ENCODE assay signal across 15 cellular contexts in the genomic region with DNA sequence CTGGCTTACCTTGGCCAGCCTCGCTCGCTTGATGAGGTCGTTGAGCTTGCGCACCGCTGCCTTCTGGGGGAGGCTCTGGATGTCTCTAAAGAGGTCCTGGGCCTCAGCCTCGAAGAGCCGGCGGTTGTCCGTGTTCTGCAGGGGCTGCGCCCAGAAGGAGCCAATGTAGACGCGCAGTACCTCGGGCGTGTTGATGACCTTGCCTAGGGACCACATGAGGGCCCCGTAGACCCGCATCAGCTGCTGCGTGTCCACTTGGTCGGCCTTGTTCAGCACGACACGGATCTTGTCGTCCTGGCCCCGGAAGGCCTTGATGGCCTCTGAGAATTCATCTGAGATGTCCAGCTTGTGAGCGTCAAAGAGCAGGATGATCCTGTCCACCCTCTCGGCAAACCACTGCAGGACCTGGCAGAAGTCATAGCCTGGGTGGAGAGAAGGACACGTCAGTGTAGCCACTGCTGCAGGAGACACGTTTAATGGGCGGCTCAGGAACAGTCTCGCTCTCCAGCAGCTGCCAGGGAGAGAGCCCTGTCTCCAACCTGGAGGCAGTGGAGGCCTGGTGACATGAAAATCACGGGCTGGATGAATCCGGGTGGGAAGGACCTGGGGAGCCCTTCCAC. TPM values are rescaled to one million over a fixed set of nuclear protein-coding genes. Genes with fewer than 3 reads are reported as not detected.
DNase-seq lines count a peak whose midpoint lies in the region; ATAC-seq and TF ChIP-seq lines count a peak whose summit lies in the region.
"Had no signal": no experiment of that assay in that cellular context is flagged by ENCODE, and none has a peak within 500 bp of the region (broad histone marks: within the 10 kb centered on the region; RNA-seq: fewer than 3 reads in every experiment).

No MANE protein-coding gene starts in this region.

- ATAC-seq in heart left ventricle (peak in 3 of 4 donors; percentile 42 to 46 (median 43)), HG03460 (IDR thresholded peaks at IDR 0.05; ENCODE audit: unreplicated experiment) (no peak), HG03045 (IDR thresholded peaks at IDR 0.05; ENCODE audit: unreplicated experiment) (no peak)
- ATAC-seq: activated CD4-positive, CD25-positive, alpha-beta regulatory T cell treated with anti-CD3 and anti-CD28 coated beads, Interleukin-2, amount 50 U/mL, for 24 hours had no signal

- intact Hi-C loops in heart left ventricle (cut with DNase I) (loop anchor here in 5 of 10 donors (5.0 to 10.0 kb wide), 4 partner anchors 45 to 135 kb away; partner anchors contain the start of gene EHD4 (in 2 of the 5)), posterior vena cava (cut with DNase I) (loop anchor here in 1 of 2 donors (5.0 kb wide), 1 partner anchor 1532 kb away; no protein-coding TSS in a partner anchor)

- peak overlapping the region in 3 of 11 experiments; percentile 7 to 12 (median 12); a peak in 1 of 22 replicates for H3K27ac ChIP-seq in BLaER1 treated with 17β-estradiol and CSF1 and Interleukin-3, amounts not matched to agents 10 nM and 100 nM
- H3K27ac ChIP-seq in RWPE1 (peak overlapping the region; percentile 78), heart left ventricle (peak overlapping the region; percentile 3 to 93 (median 83))
- H3K27ac ChIP-seq: neural progenitor cell had no signal

- H3K9ac ChIP-seq in BLaER1 treated with 17β-estradiol and CSF1 and Interleukin-3, amounts not matched to agents 10 nM and 100 nM: 0 out of 22 replicates have a peak overlapping the region, but pooled peaks of 1 of the 11 experiments have one; percentile 26
- H3K9ac ChIP-seq: neural progenitor cell had no signal

- 62 to 71% (median 69%) methylated on average over 25 to 30 of the region's 30 CpGs for WGBS in heart left ventricle, 4 donors

- H3K9me3 ChIP-seq in BLaER1 treated with 17β-estradiol and CSF1 and Interleukin-3, amounts not matched to agents 10 nM and 100 nM (replicated peaks in 1 of 11): peaks cover 0 to 24% (median 15%) of the 10 kb centered on the region in 11 experiments; a peak in 17 of 22 replicates
- H3K9me3 ChIP-seq in heart left ventricle: no peaks in the 10 kb centered on the region

- peaks cover 0 to 64% (median 27%) of the 10 kb centered on the region in 11 experiments; a peak in 18 of 22 replicates for H3K36me3 ChIP-seq in BLaER1 treated with 17β-estradiol and CSF1 and Interleukin-3, amounts not matched to agents 10 nM and 100 nM
- peaks cover 0 to 64% (median 12%) of the 10 kb centered on the region in 9 donors for H3K36me3 ChIP-seq in heart left ventricle
- H3K36me3 ChIP-seq: neural progenitor cell had no signal

- peak overlapping the region; percentile 80 to 96 (median 86); a peak in 21 of 22 replicates for H3K4me2 ChIP-seq in BLaER1 treated with 17β-estradiol and CSF1 and Interleukin-3, amounts not matched to agents 10 nM and 100 nM
- H3K4me2 ChIP-seq: neural progenitor cell had no signal

- CTCF ChIA-PET in RWPE1 (lab: Yijun Ruan, JAX): no interaction called here

- no peaks in the 10 kb centered on the region; a peak in 1 of 22 replicates for H4K20me1 ChIP-seq in BLaER1 treated with 17β-estradiol and CSF1 and Interleukin-3, amounts not matched to agents 10 nM and 100 nM

- H3K4me3 ChIP-seq in BLaER1 treated with 17β-estradiol and CSF1 and Interleukin-3, amounts not matched to agents 10 nM and 100 nM: no peak overlapping the region
- H3K4me3 ChIP-seq in heart left ventricle: no peak overlapping the region
- H3K4me3 ChIP-seq: neural progenitor cell had no signal

- H3K4me1 ChIP-seq in BLaER1 treated with 17β-estradiol and CSF1 and Interleukin-3, amounts not matched to agents 10 nM and 100 nM: peaks cover 90 to 100% (median 100%) of the 10 kb centered on the region in 10 experiments
- H3K4me1 ChIP-seq in heart left ventricle: peaks cover 27 to 99% (median 91%) of the 10 kb centered on the region in 12 donors
- H3K4me1 ChIP-seq: neural progenitor cell had no signal

- DNase-seq in RWPE1 (ENCODE audit: low spot score): no peak
- DNase-seq in heart left ventricle: peak in 3 of 5 donors; percentile 64 to 70 (median 67)
- peak; percentile 75 for DNase-seq in posterior vena cava (ENCODE audit: low spot score)
- no peak for DNase-seq in DMS153 treated with DMSO at 0.1 percent for 48 hours (lab: John Stamatoyannopoulos, UW; ENCODE audit: unreplicated experiment)
- no peak for DNase-seq in C1 segment of cervical spinal cord (lab: John Stamatoyannopoulos, UW)
- DNase-seq: activated naive CD4-positive, alpha-beta T cell treated with anti-CD3 and anti-CD28 coated beads, Interleukin-2, amount 50 U/mL, for 16 hours; endodermal cell; mammary epithelial cell; NCI-H2081 treated with DMSO at 0.1 percent for 48 hours; NCI-H82 had no signal

- POLR2A ChIA-PET in RWPE1 (lab: Yijun Ruan, JAX; ENCODE audit: low non-redundant PET): no interaction called here

- H3K27me3 ChIP-seq in BLaER1 treated with 17β-estradiol and CSF1 and Interleukin-3, amounts not matched to agents 10 nM and 100 nM: no peaks in the 10 kb centered on the region
- H3K27me3 ChIP-seq in heart left ventricle: no peaks in the 10 kb centered on the region
- H3K27me3 ChIP-seq: neural progenitor cell had no signal

- TF ChIP-seq CTCF in RWPE1 (conservative IDR thresholded peaks at IDR 0.05; ENCODE audit: low read depth): no peak
- TF ChIP-seq CTCF in heart left ventricle (IDR thresholded peaks at IDR 0.05): no peak

- TF ChIP-seq POLR2A in heart left ventricle (IDR thresholded peaks at IDR 0.05): no peak

RNA-seq across cellular contexts. Expression of gene SPTBN5, which starts 25.5 kb away (rescaled TPM):
- 1 to 10 TPM in 8 of 9 donors, under 1 TPM in 1; 0.31 to 5.6 (median 1.7) TPM for total RNA-seq in heart left ventricle
- polyA plus RNA-seq in heart left ventricle: 1 to 10 TPM; 1.3 to 3.2 TPM
- 1 to 10 TPM in 1 of 2 donors, under 1 TPM in 1; 0.71 to 1.3 TPM for total RNA-seq in posterior vena cava

RNA-seq across cellular contexts. Expression of gene EHD4, which starts 53.0 kb away (rescaled TPM):
- total RNA-seq in heart left ventricle (10 to 100 TPM; 28.2 to 70.8 (median 43.9) TPM), posterior vena cava (10 to 100 TPM; 21.3 to 22.5 TPM)
- 10 to 100 TPM; 25.6 to 46.5 TPM for polyA plus RNA-seq in heart left ventricle

Comparison
In these comparisons a context has a peak if more than half of its experiments do, and no peak if none do; other contexts are left out.
1. DNase-seq: peak in heart left ventricle (3 of 5) and posterior vena cava (single experiment); none in RWPE1 (single experiment), DMS153 treated with DMSO at 0.1 percent for 48 hours (single experiment) and C1 segment of cervical spinal cord (0 of 14).
2. ATAC-seq: peak in heart left ventricle (3 of 4); none in HG03460 (single experiment) and HG03045 (single experiment).